Comparison of ENCODE assay signal across 19 cellular contexts in the genomic region with DNA sequence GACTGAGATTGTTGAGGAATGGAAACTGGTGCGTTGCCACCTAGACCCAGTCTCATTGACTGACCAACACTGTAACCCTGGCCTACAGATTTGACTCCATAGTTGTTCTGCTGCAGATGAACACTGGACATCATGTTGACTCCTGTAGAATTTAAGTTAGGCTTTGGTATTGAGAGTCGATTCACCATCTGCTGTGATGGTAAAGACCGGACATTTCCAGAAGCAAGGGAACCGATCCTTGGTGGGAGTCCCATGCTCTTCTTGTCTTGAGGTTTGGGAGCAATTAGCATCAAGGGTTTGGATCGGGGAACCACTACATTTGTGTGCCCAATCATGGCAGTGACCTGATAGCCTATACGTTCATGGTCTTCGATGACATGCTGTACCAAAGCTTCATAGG. TPM values are rescaled to one million over a fixed set of nuclear protein-coding genes. Genes with fewer than 3 reads are reported as not detected.
DNase-seq lines count a peak whose midpoint lies in the region; ATAC-seq, FAIRE-seq and TF ChIP-seq lines count a peak whose summit lies in the region.
"Had no signal": no experiment of that assay in that cellular context is flagged by ENCODE, and none has a peak within 500 bp of the region (broad histone marks: within the 10 kb centered on the region; RNA-seq: fewer than 3 reads in every experiment).

No MANE protein-coding gene starts in this region.

- H4K12ac ChIP-seq in trophoblast cell (ENCODE audit: low read depth, low read length), result no peak overlapping the region

- H2BK12ac ChIP-seq in trophoblast cell (ENCODE audit: low read length), result no peak overlapping the region

- DNase-seq in activated CD8-positive, alpha-beta T cell treated with anti-CD3 and anti-CD28 coated beads for 36 hours, result no peak
- DNase-seq in activated CD8-positive, alpha-beta T cell treated with anti-CD3 and anti-CD28 coated beads, Interleukin-2, amount 10 ng/mL, durations not matched to agents 7 days and 5 days, result no peak
- no peak for DNase-seq in GM12891 (ENCODE audit: insufficient read length, low spot score)
- no peak for DNase-seq in trophoblast cell
- DNase-seq in NCI-H187 treated with DMSO at 0.1 percent for 48 hours (lab: John Stamatoyannopoulos, UW), result no peak
- DNase-seq in NCI-H2107 treated with DMSO at 0.1 percent for 48 hours (lab: John Stamatoyannopoulos, UW; ENCODE audit: unreplicated experiment), result no peak
- DNase-seq: DMS 273 treated with DMSO at 0.1 percent for 48 hours, HCEC 1CT, KG1, NCI-H1436 treated with DMSO at 0.1 percent for 48 hours, NCI-H2081 treated with DMSO at 0.1 percent for 48 hours, NCI-H2227 treated with DMSO at 0.1 percent for 48 hours, NCI-H524 treated with DMSO at 0.1 percent for 48 hours, Peyer's patch had no signal

- H3K36me3 ChIP-seq in trophoblast cell (ENCODE audit: control insufficient read depth in 1 of 2, insufficient read depth in 2 of 2, low read length in 2 of 2), result peaks cover 31 to 69% of the 10 kb centered on the region in 2 experiments

- H3K36me3 Mint-ChIP-seq in activated CD8-positive, alpha-beta T cell treated with anti-CD3 and anti-CD28 coated beads for 36 hours (ENCODE audit: low read depth), result peaks cover 67% of the 10 kb centered on the region
- H3K36me3 Mint-ChIP-seq in activated CD8-positive, alpha-beta T cell treated with anti-CD3 and anti-CD28 coated beads, Interleukin-2, amount 10 ng/mL, durations not matched to agents 7 days and 5 days (ENCODE audit: low read depth), result peaks cover 66% of the 10 kb centered on the region
- H3K36me3 Mint-ChIP-seq in activated T-helper 17 cell treated with anti-CD3 and anti-CD28 coated beads, Interleukin-2, amount 50 U/mL, for 72 hours (ENCODE audit: low read depth), result peaks cover 100% of the 10 kb centered on the region

- H2AK5ac ChIP-seq in trophoblast cell (ENCODE audit: low read length), result no peak overlapping the region

- no peak overlapping the region for H2BK120ac ChIP-seq in trophoblast cell (ENCODE audit: insufficient read depth, low read length, poor library complexity)

- CTCF ChIA-PET in activated CD8-positive, alpha-beta T cell treated with anti-CD3 and anti-CD28 coated beads for 36 hours (lab: Charles Lee), result no interaction called here
- CTCF ChIA-PET in activated CD8-positive, alpha-beta T cell treated with anti-CD3 and anti-CD28 coated beads, Interleukin-2, amount 10 ng/mL, durations not matched to agents 7 days and 5 days (lab: Charles Lee), result no interaction called here

- no peak overlapping the region for H3K14ac ChIP-seq in trophoblast cell (ENCODE audit: low read length)

- H3K9me3 ChIP-seq in trophoblast cell (ENCODE audit: insufficient read depth, low read depth, low read length), result no peaks in the 10 kb centered on the region
- H3K9me3 ChIP-seq: BLaER1 treated with 17β-estradiol and CSF1 and Interleukin-3, amounts not matched to agents 10 nM and 100 nM; Peyer's patch had no signal

- H3K4me3 ChIP-seq in trophoblast cell (ENCODE audit: low read depth, low read length), result no peak overlapping the region
- H3K4me3 ChIP-seq: BLaER1 treated with 17β-estradiol and CSF1 and Interleukin-3, amounts not matched to agents 10 nM and 100 nM; Peyer's patch had no signal

- no peak overlapping the region for H2BK5ac ChIP-seq in trophoblast cell (ENCODE audit: low read depth, low read length, poor library complexity)

- no peak for TF ChIP-seq CTCF in activated CD8-positive, alpha-beta T cell treated with anti-CD3 and anti-CD28 coated beads for 36 hours (IDR thresholded peaks at IDR 0.05)

- no peak overlapping the region for H2AFZ ChIP-seq in trophoblast cell (ENCODE audit: insufficient read depth, low read length, poor library complexity)

- peak overlapping the region; percentile 6 for H3K4ac ChIP-seq in trophoblast cell (ENCODE audit: low read depth, low read length)

- no peaks in the 10 kb centered on the region for H3K27me3 ChIP-seq in trophoblast cell (ENCODE audit: insufficient read depth, low read length)
- H3K27me3 ChIP-seq: BLaER1 treated with 17β-estradiol and CSF1 and Interleukin-3, amounts not matched to agents 10 nM and 100 nM; Peyer's patch had no signal

- no peaks in the 10 kb centered on the region for H3K27me3 Mint-ChIP-seq in activated CD8-positive, alpha-beta T cell treated with anti-CD3 and anti-CD28 coated beads for 36 hours
- H3K27me3 Mint-ChIP-seq in activated CD8-positive, alpha-beta T cell treated with anti-CD3 and anti-CD28 coated beads, Interleukin-2, amount 10 ng/mL, durations not matched to agents 7 days and 5 days (ENCODE audit: low read depth), result no peaks in the 10 kb centered on the region
- H3K27me3 Mint-ChIP-seq in activated T-helper 17 cell treated with anti-CD3 and anti-CD28 coated beads, Interleukin-2, amount 50 U/mL, for 72 hours, result no peaks in the 10 kb centered on the region

- no peak for TF ChIP-seq POLR2A in GM12891 (IDR thresholded peaks at IDR 0.05; ENCODE audit: low read depth, low read length)

- peaks cover 35% of the 10 kb centered on the region for H3K4me1 Mint-ChIP-seq in activated CD8-positive, alpha-beta T cell treated with anti-CD3 and anti-CD28 coated beads for 36 hours (ENCODE audit: low read depth)
- H3K4me1 Mint-ChIP-seq in activated CD8-positive, alpha-beta T cell treated with anti-CD3 and anti-CD28 coated beads, Interleukin-2, amount 10 ng/mL, durations not matched to agents 7 days and 5 days (ENCODE audit: low read depth), result peaks cover 3% of the 10 kb centered on the region
- H3K4me1 Mint-ChIP-seq in activated T-helper 17 cell treated with anti-CD3 and anti-CD28 coated beads, Interleukin-2, amount 50 U/mL, for 72 hours, result peaks cover 15% of the 10 kb centered on the region

- H3K4me3 Mint-ChIP-seq in activated CD8-positive, alpha-beta T cell treated with anti-CD3 and anti-CD28 coated beads for 36 hours, result no peak overlapping the region
- H3K4me3 Mint-ChIP-seq in activated CD8-positive, alpha-beta T cell treated with anti-CD3 and anti-CD28 coated beads, Interleukin-2, amount 10 ng/mL, durations not matched to agents 7 days and 5 days, result no peak overlapping the region
- H3K4me3 Mint-ChIP-seq in activated T-helper 17 cell treated with anti-CD3 and anti-CD28 coated beads, Interleukin-2, amount 50 U/mL, for 72 hours, result no peak overlapping the region

- POLR2A ChIA-PET in activated CD8-positive, alpha-beta T cell treated with anti-CD3 and anti-CD28 coated beads for 36 hours (lab: Charles Lee), result no interaction called here
- POLR2A ChIA-PET in activated CD8-positive, alpha-beta T cell treated with anti-CD3 and anti-CD28 coated beads, Interleukin-2, amount 10 ng/mL, durations not matched to agents 7 days and 5 days (lab: Charles Lee), result no interaction called here

- no peak for FAIRE-seq in GM12891 (lab: Jason Lieb, UNC)
- FAIRE-seq: GM19239 had no signal

- no peaks in the 10 kb centered on the region for H3K9me3 Mint-ChIP-seq in activated CD8-positive, alpha-beta T cell treated with anti-CD3 and anti-CD28 coated beads for 36 hours
- no peaks in the 10 kb centered on the region for H3K9me3 Mint-ChIP-seq in activated CD8-positive, alpha-beta T cell treated with anti-CD3 and anti-CD28 coated beads, Interleukin-2, amount 10 ng/mL, durations not matched to agents 7 days and 5 days (ENCODE audit: insufficient read depth)
- no peaks in the 10 kb centered on the region for H3K9me3 Mint-ChIP-seq in activated T-helper 17 cell treated with anti-CD3 and anti-CD28 coated beads, Interleukin-2, amount 50 U/mL, for 72 hours

- no peak overlapping the region for H3K9ac ChIP-seq in trophoblast cell (ENCODE audit: low read length)
- H3K9ac ChIP-seq: BLaER1 treated with 17β-estradiol and CSF1 and Interleukin-3, amounts not matched to agents 10 nM and 100 nM had no signal

- intact Hi-C loops in activated CD8-positive, alpha-beta T cell treated with anti-CD3 and anti-CD28 coated beads for 36 hours (cut with micrococcal nuclease), result no loop called here

- no peak overlapping the region for H4K91ac ChIP-seq in trophoblast cell (ENCODE audit: low read depth, low read length)

- H3K79me1 ChIP-seq in trophoblast cell (ENCODE audit: low read length), result no peaks in the 10 kb centered on the region

- no peaks in the 10 kb centered on the region for H3K79me2 ChIP-seq in trophoblast cell (ENCODE audit: control insufficient read depth, insufficient read depth, low read length, poor library complexity)

- ATAC-seq in activated CD8-positive, alpha-beta T cell treated with anti-CD3 and anti-CD28 coated beads for 36 hours, result no peak
- ATAC-seq in activated CD8-positive, alpha-beta T cell treated with anti-CD3 and anti-CD28 coated beads, Interleukin-2, amount 10 ng/mL, durations not matched to agents 7 days and 5 days, result no peak
- ATAC-seq in activated T-helper 17 cell treated with anti-CD3 and anti-CD28 coated beads, Interleukin-2, amount 50 U/mL, for 72 hours (replicated peaks), result no peak
- no peak for ATAC-seq in HG03342 (IDR thresholded peaks at IDR 0.05; ENCODE audit: unreplicated experiment)
- ATAC-seq: Right ventricle myocardium inferior had no signal

- H3K27ac Mint-ChIP-seq in activated CD8-positive, alpha-beta T cell treated with anti-CD3 and anti-CD28 coated beads for 36 hours, result peak overlapping the region; percentile 23
- H3K27ac Mint-ChIP-seq in activated CD8-positive, alpha-beta T cell treated with anti-CD3 and anti-CD28 coated beads, Interleukin-2, amount 10 ng/mL, durations not matched to agents 7 days and 5 days, result no peak overlapping the region
- H3K27ac Mint-ChIP-seq in activated T-helper 17 cell treated with anti-CD3 and anti-CD28 coated beads, Interleukin-2, amount 50 U/mL, for 72 hours, result peak overlapping the region; percentile 88

- H3K4me1 ChIP-seq in trophoblast cell (ENCODE audit: control insufficient read depth in 1 of 2, insufficient read depth in 2 of 2, low read length in 2 of 2), result no peaks in the 10 kb centered on the region
- H3K4me1 ChIP-seq: Peyer's patch had no signal

- no peak overlapping the region for H4K8ac ChIP-seq in trophoblast cell (ENCODE audit: low read depth, low read length)

- H3K18ac ChIP-seq in trophoblast cell (ENCODE audit: low read length), result no peak overlapping the region

- no peak overlapping the region for H3K27ac ChIP-seq in trophoblast cell (ENCODE audit: low read depth, low read length)
- H3K27ac ChIP-seq: BLaER1 treated with 17β-estradiol and CSF1 and Interleukin-3, amounts not matched to agents 10 nM and 100 nM; Peyer's patch had no signal

- H3K23ac ChIP-seq in trophoblast cell (ENCODE audit: low read length), result no peak overlapping the region

- no peak overlapping the region for H3K4me2 ChIP-seq in trophoblast cell (ENCODE audit: low read length)

- no CpG with 5 or more reads among the region's 7 CpGs for WGBS in trophoblast cell (ENCODE audit: extremely low coverage, insufficient coverage, insufficient read length)

TF ChIP-seq in GM12891, 5 proteins besides CTCF, POLR2A, EP300 and RAD21:
- TF ChIP-seq TAF1 (IDR thresholded peaks at IDR 0.05; ENCODE audit: low read depth, low read length), result no peak
- peak; percentile 76 for TF ChIP-seq POLR2AphosphoS5 (IDR thresholded peaks at IDR 0.05; ENCODE audit: low read depth, low read length)

RNA-seq across cellular contexts. Expression of a gene that starts 37.6 kb away (rescaled TPM):
- total RNA-seq in activated CD8-positive, alpha-beta T cell treated with anti-CD3 and anti-CD28 coated beads for 36 hours, result 10 to 100 TPM; 58.9 to 60.0 TPM
- 10 to 100 TPM; 62.5 to 67.6 TPM for total RNA-seq in activated CD8-positive, alpha-beta T cell treated with anti-CD3 and anti-CD28 coated beads, Interleukin-2, amount 10 ng/mL, durations not matched to agents 7 days and 5 days
- 20.3 TPM for polyA plus RNA-seq in GM12891 (2012; ENCODE audit: low read depth, missing spikeins)
- 10 to 100 TPM; 57.9 to 75.4 TPM for total RNA-seq in activated T-helper 17 cell treated with anti-CD3 and anti-CD28 coated beads, Interleukin-2, amount 50 U/mL, for 72 hours
- polyA plus RNA-seq in trophoblast cell (2013), result 89.6 and 91.5 TPM in 2 replicates
